In genomic region chr4:6725427-6725961, GRCh38 we compare ENCODE assay signal across 4 cellular contexts. TPM values are rescaled to one million over a fixed set of nuclear protein-coding genes. Genes with fewer than 3 reads are reported as not detected.
"Had no signal": no experiment of that assay in that cellular context is flagged by ENCODE, and none has a peak within 500 bp of the region (broad histone marks: within the 10 kb centered on the region; RNA-seq: fewer than 3 reads in every experiment).

No MANE protein-coding gene starts in this region.

RNA-seq across cellular contexts. Expression of gene S100P, which starts 31.8 kb away (rescaled TPM):
- total RNA-seq: activated B cell treated with CpG ODN at 0.5 μM for 24 hours, astrocyte, M059J, Right ventricle myocardium inferior had no signal
